8 cellular contexts compared by ENCODE assay signal in genomic region chr14:104795781-104796681, GRCh38. TPM values are rescaled to one million over a fixed set of nuclear protein-coding genes. Genes with fewer than 3 reads are reported as not detected.
DNase-seq lines count a peak whose midpoint lies in the region; ATAC-seq, FAIRE-seq and TF ChIP-seq lines count a peak whose summit lies in the region.

No MANE protein-coding gene starts in this region.

- TF ChIP-seq POLR2A in GM12891 (IDR thresholded peaks at IDR 0.05; ENCODE audit: low read depth, low read length), result no peak

- no peak for TF ChIP-seq CTCF in cardiac fibroblast (IDR thresholded peaks at IDR 0.05; ENCODE audit: low read depth, low read length)
- no peak for TF ChIP-seq CTCF in kidney epithelial cell (IDR thresholded peaks at IDR 0.05; ENCODE audit: insufficient read depth, low read length, poor library complexity, severe bottlenecking)

- ATAC-seq in HG03045 (IDR thresholded peaks at IDR 0.05; ENCODE audit: unreplicated experiment) (peak; percentile 32), HG03469 (IDR thresholded peaks at IDR 0.05; ENCODE audit: unreplicated experiment) (no peak), HG02852 (IDR thresholded peaks at IDR 0.05; ENCODE audit: unreplicated experiment) (no peak)

- no peaks in the 10 kb centered on the region for H3K27me3 ChIP-seq in kidney epithelial cell (ENCODE audit: control insufficient read depth, insufficient read depth, low read length)

- H3K4me3 ChIP-seq in cardiac fibroblast (replicated peaks in 1 of 2; ENCODE audit: low read depth in 2 of 2, low read length in 2 of 2), result peak overlapping the region; percentile 48 to 49
- H3K4me3 ChIP-seq in kidney epithelial cell (ENCODE audit: low read depth, low read length), result peak overlapping the region; percentile 45

- peak; percentile 51 for FAIRE-seq in GM12891 (lab: Jason Lieb, UNC)

- DNase-seq in GM12891 (ENCODE audit: insufficient read length, low spot score) (peak; percentile 84), T-helper 9 cell (peak; percentile 63), cardiac fibroblast (ENCODE audit: low read depth in 2 of 2) (peak; percentile 33 to 58), kidney epithelial cell (ENCODE audit: low read depth) (no peak)
- DNase-seq in stimulated activated CD4-positive, alpha-beta T cell treated with anti-CD3 and anti-CD28 coated beads, TNF-alpha, amount 100 ng/mL, for 1 hour (ENCODE audit: low read depth in 3 of 3, low spot score in 1 of 3), result peak in 2 of 3 donors; percentile 22 to 57

- no peaks in the 10 kb centered on the region for H3K36me3 ChIP-seq in kidney epithelial cell (ENCODE audit: control insufficient read depth, insufficient read depth, low read length)

TF ChIP-seq in GM12891, 5 proteins besides CTCF, POLR2A, EP300 and RAD21:
- TF ChIP-seq SPI1 (IDR thresholded peaks at IDR 0.05; ENCODE audit: low read depth, low read length) (no peak), PAX5 (IDR thresholded peaks at IDR 0.05; ENCODE audit: insufficient read depth, low read length, severe bottlenecking) (no peak), TAF1 (IDR thresholded peaks at IDR 0.05; ENCODE audit: low read depth, low read length) (no peak), POU2F2 (IDR thresholded peaks at IDR 0.05; ENCODE audit: low read depth, low read length) (no peak), POLR2AphosphoS5 (IDR thresholded peaks at IDR 0.05; ENCODE audit: low read depth, low read length) (no peak)

RNA-seq across cellular contexts. Expression of gene AKT1, which starts 0.5 kb away (rescaled TPM):
- 47.1 TPM for polyA plus RNA-seq in GM12891 (2012; ENCODE audit: low read depth, missing spikeins)
- total RNA-seq in kidney epithelial cell, result 144 and 159 TPM in 2 replicates

RNA-seq across cellular contexts. Expression of gene ZBTB42, which starts 4.9 kb away (rescaled TPM):
- polyA plus RNA-seq in GM12891 (2012; ENCODE audit: low read depth, missing spikeins), result 0.13 TPM
- total RNA-seq in kidney epithelial cell, result 8.4 and 13.8 TPM in 2 replicates

RNA-seq across cellular contexts. Expression of gene SIVA1, which starts 43.1 kb away (rescaled TPM):
- polyA plus RNA-seq in GM12891 (2012; ENCODE audit: low read depth, missing spikeins), result 76.5 TPM
- 222 and 235 TPM in 2 replicates for total RNA-seq in kidney epithelial cell
